In genomic region chr6:81241126-81241525, GRCh38 we compare ENCODE assay signal across 14 cellular contexts.
DNase-seq lines count a peak whose midpoint lies in the region; ATAC-seq and TF ChIP-seq lines count a peak whose summit lies in the region.
"Had no signal": no experiment of that assay in that cellular context is flagged by ENCODE, and none has a peak within 500 bp of the region (broad histone marks: within the 10 kb centered on the region; RNA-seq: fewer than 3 reads in every experiment).

No MANE protein-coding gene starts in this region.

- no peaks in the 10 kb centered on the region for H4K20me1 ChIP-seq in IMR-90 (ENCODE audit: insufficient read depth, low read length)

- DNase-seq in EH (ENCODE audit: low read depth) (peak; percentile 88), IMR-90 (peak; percentile 26), fibroblast of mammary gland (ENCODE audit: low read depth) (peak; percentile 77), skeletal muscle cell (ENCODE audit: low read depth) (peak; percentile 60), spleen (no peak), NCI-H82 (lab: John Stamatoyannopoulos, UW) (no peak)
- no peak for DNase-seq in stimulated activated CD4-positive, alpha-beta T cell treated with anti-CD3 and anti-CD28 coated beads, Interleukin-2, amount 100 ng/mL, for 48 hours
- DNase-seq: COR-L47, GOT3, NCI-H1436, NCI-H2081 treated with DMSO at 0.1 percent for 48 hours, NCI-H524 treated with DMSO at 0.1 percent for 48 hours, T-cell had no signal

- dilution Hi-C loops in IMR-90 (cut with HindIII; ENCODE audit: low sequenced_read_pairs, unreplicated experiment): no loop called here

- H2AFZ ChIP-seq in IMR-90 (replicated peaks; ENCODE audit: low read length, poor library complexity): no peak overlapping the region

- no peak overlapping the region for H4K5ac ChIP-seq in IMR-90 (ENCODE audit: low read depth, low read length)

- intact Hi-C loops in IMR-90 (cut with micrococcal nuclease) (loop anchor here (1.0 to 10.0 kb wide), 5 partner anchors 225 to 936 kb away; no protein-coding TSS in a partner anchor), spleen (cut with DNase I; ENCODE audit: low total_unique reads) (no loop called here)

- CTCF ChIA-PET in IMR-90 (lab: Yijun Ruan, JAX): no interaction called here

- H2BK20ac ChIP-seq in IMR-90 (ENCODE audit: low read depth, low read length): no peak overlapping the region

- H3K27ac ChIP-seq in IMR-90 (ENCODE audit: insufficient read depth, low read length) (no peak overlapping the region), spleen (no peak overlapping the region)

- H3K79me1 ChIP-seq in IMR-90 (ENCODE audit: low read depth in 1 of 2, low read length in 2 of 2): no peaks in the 10 kb centered on the region

- H3K4me2 ChIP-seq in IMR-90 (ENCODE audit: low read depth, low read length): no peak overlapping the region

- H3K23ac ChIP-seq in IMR-90 (ENCODE audit: low read depth, low read length): no peak overlapping the region

- H2AK5ac ChIP-seq in IMR-90 (ENCODE audit: low read depth, low read length): no peak overlapping the region

- H3K4me3 ChIP-seq in IMR-90 (ENCODE audit: insufficient read depth, low read depth, low read length) (no peak overlapping the region), fibroblast of mammary gland (ENCODE audit: control insufficient read depth, low read depth, low read length) (no peak overlapping the region), skeletal muscle cell (ENCODE audit: low read depth, low read length) (no peak overlapping the region), spleen (no peak overlapping the region)

- BruUV-seq in IMR-90 (replicated peaks; lab: Mats Ljungman, UMichigan): no TSS peak

- no peak overlapping the region for H3K18ac ChIP-seq in IMR-90 (ENCODE audit: low read depth, low read length)

- H4K91ac ChIP-seq in IMR-90 (ENCODE audit: insufficient read depth, low read depth, low read length): no peak overlapping the region

- POLR2A ChIA-PET in IMR-90 (lab: Charles Lee; ENCODE audit: unreplicated experiment): no interaction called here

- TF ChIP-seq POLR2A in IMR-90 (IDR thresholded peaks at IDR 0.05; ENCODE audit: low read depth, low read length) (no peak), spleen (IDR thresholded peaks at IDR 0.05) (no peak)

- H3K36me3 ChIP-seq in IMR-90 (ENCODE audit: control insufficient read depth, insufficient read depth, low read length): no peaks in the 10 kb centered on the region
- no peaks in the 10 kb centered on the region for H3K36me3 ChIP-seq in spleen

- H2BK120ac ChIP-seq in IMR-90 (ENCODE audit: low read depth, low read length): no peak overlapping the region

- WGBS in IMR-90 (ENCODE audit: extremely low coverage in 2 of 2, insufficient read length in 1 of 2), 2 experiments: no CpG with 5 or more reads among the region's 3 CpGs
- WGBS in spleen, 5 donors: 38 to 53% (median 42%) methylated on average over 3 of the region's 3 CpGs

- H3K27me3 ChIP-seq in IMR-90 (ENCODE audit: control insufficient read depth, insufficient read depth, low read length) (no peaks in the 10 kb centered on the region), spleen (replicated peaks in 1 of 7) (no peaks in the 10 kb centered on the region)

- TF ChIP-seq CTCF in IMR-90 (conservative IDR thresholded peaks at IDR 0.05; ENCODE audit: low read depth, low read length) (no peak), fibroblast of mammary gland (conservative IDR thresholded peaks at IDR 0.05; ENCODE audit: control insufficient read depth, insufficient read depth, low read depth, low read length) (no peak), spleen (IDR thresholded peaks at IDR 0.05 in 8 of 11, conservative IDR thresholded peaks at IDR 0.05 in 3 of 11) (no peak)

- no peak for TF ChIP-seq RAD21 in IMR-90 (IDR thresholded peaks at IDR 0.05; ENCODE audit: low read length)

- H3K4me1 ChIP-seq in IMR-90 (ENCODE audit: control insufficient read depth, insufficient read depth, low read length) (no peaks in the 10 kb centered on the region), spleen (no peaks in the 10 kb centered on the region)

- no peak overlapping the region for H3K14ac ChIP-seq in IMR-90 (replicated peaks; ENCODE audit: low read depth, low read length)

- no peak for ATAC-seq in IMR-90 (ENCODE audit: low read depth)
- no peak for ATAC-seq in HG02852 (IDR thresholded peaks at IDR 0.05; ENCODE audit: unreplicated experiment)
- ATAC-seq: T-cell had no signal

- H3K9ac ChIP-seq in IMR-90 (ENCODE audit: low read depth, low read length): no peak overlapping the region

- H2BK5ac ChIP-seq in IMR-90 (ENCODE audit: low read depth, low read length, poor library complexity, severe bottlenecking): no peak overlapping the region

- in situ Hi-C loops in IMR-90 (cut with MboI; ENCODE audit: low sequenced_read_pairs): loop anchor here (25.0 kb wide), 1 partner anchor 796 kb away; no protein-coding TSS in a partner anchor

- no peak overlapping the region for H2AK9ac ChIP-seq in IMR-90 (replicated peaks; ENCODE audit: low read depth, low read length, poor library complexity)

- H3K9me3 ChIP-seq in IMR-90 (ENCODE audit: control insufficient read depth, insufficient read depth, low read length) (no peaks in the 10 kb centered on the region), spleen (peaks cover 0 to 5% (median 4%) of the 10 kb centered on the region in 8 donors)

- no peak overlapping the region for H3K56ac ChIP-seq in IMR-90 (ENCODE audit: extremely low read depth, insufficient read depth, low read length)

- no peaks in the 10 kb centered on the region for H3K9me1 ChIP-seq in IMR-90 (ENCODE audit: insufficient read depth, low read length)

- no peak overlapping the region for H2BK15ac ChIP-seq in IMR-90 (ENCODE audit: low read depth, low read length)

- H4K8ac ChIP-seq in IMR-90 (ENCODE audit: low read depth in 2 of 2, low read length in 2 of 2): no peak overlapping the region

- no peak overlapping the region for H3K4ac ChIP-seq in IMR-90 (ENCODE audit: low read depth, low read length)

TF ChIP-seq in IMR-90, 13 proteins besides CTCF, POLR2A, EP300 and RAD21:
- no peak for TF ChIP-seq RCOR1 (IDR thresholded peaks at IDR 0.05; ENCODE audit: insufficient replicate concordance, low read length)
- TF ChIP-seq SMC3 (IDR thresholded peaks at IDR 0.05; ENCODE audit: low read depth, low read length): no peak
- TF ChIP-seq RFX5 (IDR thresholded peaks at IDR 0.05; ENCODE audit: low read depth, low read length): no peak
- TF ChIP-seq MXI1 (IDR thresholded peaks at IDR 0.05; ENCODE audit: borderline replicate concordance, low read depth, low read length): no peak
- TF ChIP-seq BHLHE40 (IDR thresholded peaks at IDR 0.05; ENCODE audit: low read depth, low read length): no peak
- no peak for TF ChIP-seq USF2 (IDR thresholded peaks at IDR 0.05; ENCODE audit: low read depth, low read length)
- no peak for TF ChIP-seq MAFK (IDR thresholded peaks at IDR 0.05; ENCODE audit: low read depth, low read length)
- no peak for TF ChIP-seq CHD1 (IDR thresholded peaks at IDR 0.05; ENCODE audit: low read depth, low read length)
- no peak for TF ChIP-seq FOS (IDR thresholded peaks at IDR 0.05; ENCODE audit: low read depth, low read length)
- TF ChIP-seq, protein P1, sequence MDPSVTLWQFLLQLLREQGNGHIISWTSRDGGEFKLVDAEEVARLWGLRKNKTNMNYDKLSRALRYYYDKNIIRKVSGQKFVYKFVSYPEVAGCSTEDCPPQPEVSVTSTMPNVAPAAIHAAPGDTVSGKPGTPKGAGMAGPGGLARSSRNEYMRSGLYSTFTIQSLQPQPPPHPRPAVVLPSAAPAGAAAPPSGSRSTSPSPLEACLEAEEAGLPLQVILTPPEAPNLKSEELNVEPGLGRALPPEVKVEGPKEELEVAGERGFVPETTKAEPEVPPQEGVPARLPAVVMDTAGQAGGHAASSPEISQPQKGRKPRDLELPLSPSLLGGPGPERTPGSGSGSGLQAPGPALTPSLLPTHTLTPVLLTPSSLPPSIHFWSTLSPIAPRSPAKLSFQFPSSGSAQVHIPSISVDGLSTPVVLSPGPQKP (IDR thresholded peaks at IDR 0.05; ENCODE audit: borderline replicate concordance, low read depth, low read length): no peak
- TF ChIP-seq CEBPB (IDR thresholded peaks at IDR 0.05; ENCODE audit: low read depth, low read length): no peak
- TF ChIP-seq MAZ (IDR thresholded peaks at IDR 0.05; ENCODE audit: borderline replicate concordance, low read depth, low read length): no peak
- no peak for TF ChIP-seq NFE2L2 (IDR thresholded peaks at IDR 0.05; ENCODE audit: low read depth, low read length)

Comparison
In these comparisons a context has a peak if more than half of its experiments do, and no peak if none do; other contexts are left out.
1. DNase-seq: peak in EH (single experiment), IMR-90 (single experiment), fibroblast of mammary gland (single experiment) and skeletal muscle cell (single experiment); none in spleen (single experiment), stimulated activated CD4-positive, alpha-beta T cell treated with anti-CD3 and anti-CD28 coated beads, Interleukin-2, amount 100 ng/mL, for 48 hours (0 of 2) and NCI-H82 (single experiment).